ENCODE assay signal across 17 cellular contexts in genomic region chr3:190568036-190568435, GRCh38.
"Had no signal": no experiment of that assay in that cellular context is flagged by ENCODE, and none has a peak within 500 bp of the region (broad histone marks: within the 10 kb centered on the region; RNA-seq: fewer than 3 reads in every experiment).

No MANE protein-coding gene starts in this region.

- H3K9me3 Mint-ChIP-seq: activated B cell treated with CpG ODN at 0.5 μM for 24 hours, neural progenitor cell had no signal

- H3K27ac ChIP-seq: neural progenitor cell, ovary, thoracic aorta, upper lobe of right lung had no signal

- H3K27ac Mint-ChIP-seq: activated B cell treated with CpG ODN at 0.5 μM for 24 hours; activated naive CD8-positive, alpha-beta T cell treated with anti-CD3 and anti-CD28 coated beads, Interleukin-2, amount 10 ng/mL, durations not matched to agents 7 days and 5 days; naive B cell; neural progenitor cell; T-helper 17 cell had no signal

- H3K4me1 Mint-ChIP-seq: activated B cell treated with CpG ODN at 0.5 μM for 24 hours had no signal

- ATAC-seq: activated CD8-positive, alpha-beta T cell treated with anti-CD3 and anti-CD28 coated beads for 36 hours; foreskin keratinocyte; T-helper 17 cell; upper lobe of right lung had no signal

- H3K27me3 Mint-ChIP-seq: activated B cell treated with CpG ODN at 0.5 μM for 24 hours; activated CD8-positive, alpha-beta T cell treated with anti-CD3 and anti-CD28 coated beads for 36 hours; naive B cell; T-helper 17 cell had no signal

- H3K9me3 ChIP-seq: ovary, thoracic aorta, upper lobe of right lung had no signal

- H3K4me3 ChIP-seq: lung, neural progenitor cell, ovary, thoracic aorta, upper lobe of right lung had no signal

- H3K4me3 Mint-ChIP-seq: activated B cell treated with CpG ODN at 0.5 μM for 24 hours; activated CD8-positive, alpha-beta T cell treated with anti-CD3 and anti-CD28 coated beads for 36 hours; activated naive CD8-positive, alpha-beta T cell treated with anti-CD3 and anti-CD28 coated beads, Interleukin-2, amount 10 ng/mL, durations not matched to agents 7 days and 5 days; naive B cell; neural progenitor cell; T-helper 17 cell had no signal

- H3K4me1 ChIP-seq: neural progenitor cell had no signal

- H3K27me3 ChIP-seq: foreskin keratinocyte, neural progenitor cell, ovary, upper lobe of right lung had no signal

- DNase-seq: activated B cell treated with CpG ODN at 0.5 μM for 24 hours; activated CD4-positive, alpha-beta T cell treated with anti-CD3 and anti-CD28 coated beads for 48 hours; activated CD8-positive, alpha-beta memory T cell treated with anti-CD3 and anti-CD28 coated beads, Interleukin-2, amount 50 U/mL, for 4 hours; activated CD8-positive, alpha-beta T cell treated with anti-CD3 and anti-CD28 coated beads for 36 hours; activated naive CD4-positive, alpha-beta T cell; activated naive CD8-positive, alpha-beta T cell treated with anti-CD3 and anti-CD28 coated beads, Interleukin-2, amount 10 ng/mL, durations not matched to agents 7 days and 5 days; effector CD8-positive, alpha-beta T cell; foreskin keratinocyte; glutamatergic neuron; naive B cell; ovary; stimulated activated CD4-positive, alpha-beta T cell treated with anti-CD3 and anti-CD28 coated beads, Interleukin-1b, Interleukin-23, amount 100 ng/mL, for 48 hours; T-helper 17 cell; upper lobe of right lung had no signal

- H3K36me3 ChIP-seq: neural progenitor cell, ovary, thoracic aorta, upper lobe of right lung had no signal
